1 cellular context compared by ENCODE assay signal in the genomic region with DNA sequence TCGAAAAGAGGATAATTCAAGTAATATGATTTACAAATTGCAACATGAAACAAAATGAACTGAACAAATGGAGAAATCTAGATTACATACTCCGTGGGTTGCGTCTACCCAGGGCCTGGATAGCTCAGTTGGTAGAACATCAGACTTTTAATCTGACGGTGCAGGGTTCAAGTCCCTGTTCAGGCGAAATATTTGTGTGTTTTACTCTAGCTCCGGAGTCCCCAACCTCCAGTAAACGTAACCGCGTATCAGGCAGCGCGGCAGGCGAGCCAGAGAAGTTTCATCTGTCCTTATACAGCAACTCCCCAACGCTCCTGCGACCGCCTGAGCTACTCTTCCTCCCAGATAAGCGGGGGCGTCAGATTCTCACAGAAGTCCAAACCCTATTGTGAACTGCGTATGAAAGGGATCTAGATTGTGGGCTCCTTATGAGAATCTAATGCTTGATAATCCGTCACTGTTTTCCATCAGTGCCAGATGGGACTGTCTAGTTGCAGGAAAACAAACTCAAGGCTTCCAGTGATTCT.
TF ChIP-seq lines count a peak whose summit lies in the region.

No MANE protein-coding gene starts in this region.

TF ChIP-seq in K562, 482 proteins besides CTCF, POLR2A, EP300 and RAD21 (continued from another document and continues in another):
- TF ChIP-seq, protein P1, sequence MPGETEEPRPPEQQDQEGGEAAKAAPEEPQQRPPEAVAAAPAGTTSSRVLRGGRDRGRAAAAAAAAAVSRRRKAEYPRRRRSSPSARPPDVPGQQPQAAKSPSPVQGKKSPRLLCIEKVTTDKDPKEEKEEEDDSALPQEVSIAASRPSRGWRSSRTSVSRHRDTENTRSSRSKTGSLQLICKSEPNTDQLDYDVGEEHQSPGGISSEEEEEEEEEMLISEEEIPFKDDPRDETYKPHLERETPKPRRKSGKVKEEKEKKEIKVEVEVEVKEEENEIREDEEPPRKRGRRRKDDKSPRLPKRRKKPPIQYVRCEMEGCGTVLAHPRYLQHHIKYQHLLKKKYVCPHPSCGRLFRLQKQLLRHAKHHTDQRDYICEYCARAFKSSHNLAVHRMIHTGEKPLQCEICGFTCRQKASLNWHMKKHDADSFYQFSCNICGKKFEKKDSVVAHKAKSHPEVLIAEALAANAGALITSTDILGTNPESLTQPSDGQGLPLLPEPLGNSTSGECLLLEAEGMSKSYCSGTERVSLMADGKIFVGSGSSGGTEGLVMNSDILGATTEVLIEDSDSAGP (CRISPR knock-in tag; IDR thresholded peaks at IDR 0.05) = no peak
- TF ChIP-seq ZNF551 (CRISPR knock-in tag; IDR thresholded peaks at IDR 0.05) (no peak), MAFG (tag; conservative IDR thresholded peaks at IDR 0.05) (no peak), ZNF507 (tag; conservative IDR thresholded peaks at IDR 0.05) (no peak), NFYB (IDR thresholded peaks at IDR 0.05; ENCODE audit: extremely low read depth, insufficient read length) (no peak), CBFB (CRISPR knock-in tag; IDR thresholded peaks at IDR 0.05) (no peak), PHF21A (IDR thresholded peaks at IDR 0.05; ENCODE audit: borderline replicate concordance, low read depth) (peak; percentile 81; the same call in 1 of the 2 replicates), HOXB6 (CRISPR knock-in tag; IDR thresholded peaks at IDR 0.05; ENCODE audit: borderline replicate concordance) (no peak), SPI1 (IDR thresholded peaks at IDR 0.05; ENCODE audit: borderline replicate concordance, low read depth, low read length) (0 out of 2 replicates have a peak, but pooled peaks have one; percentile 37), MCM5 (IDR thresholded peaks at IDR 0.05; ENCODE audit: low read depth) (no peak), SP1 (CRISPR knock-in tag; IDR thresholded peaks at IDR 0.05) (peak; percentile 91), SMARCA5 (IDR thresholded peaks at IDR 0.05) (peak; percentile 30; the same call in 1 of the 2 replicates), E2F3 (CRISPR knock-in tag; IDR thresholded peaks at IDR 0.05) (no peak), ZNF79 (CRISPR knock-in tag; IDR thresholded peaks at IDR 0.05; ENCODE audit: low read depth) (no peak), POLR3A (IDR thresholded peaks at IDR 0.05; ENCODE audit: borderline replicate concordance, extremely low read depth, insufficient read depth, insufficient read length) (peak; percentile 99), IRF2 (CRISPR knock-in tag; IDR thresholded peaks at IDR 0.05) (no peak), CC2D1A (IDR thresholded peaks at IDR 0.05) (peak; percentile 73)
- TF ChIP-seq, protein P2, sequence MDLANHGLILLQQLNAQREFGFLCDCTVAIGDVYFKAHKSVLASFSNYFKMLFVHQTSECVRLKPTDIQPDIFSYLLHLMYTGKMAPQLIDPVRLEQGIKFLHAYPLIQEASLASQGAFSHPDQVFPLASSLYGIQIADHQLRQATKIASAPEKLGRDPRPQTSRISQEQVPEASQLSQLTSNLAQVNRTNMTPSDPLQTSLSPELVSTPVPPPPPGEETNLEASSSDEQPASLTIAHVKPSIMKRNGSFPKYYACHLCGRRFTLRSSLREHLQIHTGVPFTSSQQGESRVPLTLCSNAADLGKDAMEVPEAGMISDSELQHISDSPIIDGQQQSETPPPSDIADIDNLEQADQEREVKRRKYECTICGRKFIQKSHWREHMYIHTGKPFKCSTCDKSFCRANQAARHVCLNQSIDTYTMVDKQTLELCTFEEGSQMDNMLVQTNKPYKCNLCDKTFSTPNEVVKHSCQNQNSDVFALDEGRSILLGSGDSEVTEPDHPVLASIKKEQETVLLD (IDR thresholded peaks at IDR 0.05) = peak; percentile 80
- TF ChIP-seq, protein P3, sequence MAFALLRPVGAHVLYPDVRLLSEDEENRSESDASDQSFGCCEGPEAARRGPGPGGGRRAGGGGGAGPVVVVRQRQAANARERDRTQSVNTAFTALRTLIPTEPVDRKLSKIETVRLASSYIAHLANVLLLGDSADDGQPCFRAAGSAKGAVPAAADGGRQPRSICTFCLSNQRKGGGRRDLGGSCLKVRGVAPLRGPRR (CRISPR knock-in tag; IDR thresholded peaks at IDR 0.05) = no peak
- TF ChIP-seq, protein P4, sequence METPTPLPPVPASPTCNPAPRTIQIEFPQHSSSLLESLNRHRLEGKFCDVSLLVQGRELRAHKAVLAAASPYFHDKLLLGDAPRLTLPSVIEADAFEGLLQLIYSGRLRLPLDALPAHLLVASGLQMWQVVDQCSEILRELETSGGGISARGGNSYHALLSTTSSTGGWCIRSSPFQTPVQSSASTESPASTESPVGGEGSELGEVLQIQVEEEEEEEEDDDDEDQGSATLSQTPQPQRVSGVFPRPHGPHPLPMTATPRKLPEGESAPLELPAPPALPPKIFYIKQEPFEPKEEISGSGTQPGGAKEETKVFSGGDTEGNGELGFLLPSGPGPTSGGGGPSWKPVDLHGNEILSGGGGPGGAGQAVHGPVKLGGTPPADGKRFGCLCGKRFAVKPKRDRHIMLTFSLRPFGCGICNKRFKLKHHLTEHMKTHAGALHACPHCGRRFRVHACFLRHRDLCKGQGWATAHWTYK (CRISPR knock-in tag; IDR thresholded peaks at IDR 0.05) = no peak
- TF ChIP-seq, protein P5, sequence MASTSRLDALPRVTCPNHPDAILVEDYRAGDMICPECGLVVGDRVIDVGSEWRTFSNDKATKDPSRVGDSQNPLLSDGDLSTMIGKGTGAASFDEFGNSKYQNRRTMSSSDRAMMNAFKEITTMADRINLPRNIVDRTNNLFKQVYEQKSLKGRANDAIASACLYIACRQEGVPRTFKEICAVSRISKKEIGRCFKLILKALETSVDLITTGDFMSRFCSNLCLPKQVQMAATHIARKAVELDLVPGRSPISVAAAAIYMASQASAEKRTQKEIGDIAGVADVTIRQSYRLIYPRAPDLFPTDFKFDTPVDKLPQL (IDR thresholded peaks at IDR 0.05; ENCODE audit: extremely low read depth, insufficient read length) = no peak
- TF ChIP-seq, protein P6, sequence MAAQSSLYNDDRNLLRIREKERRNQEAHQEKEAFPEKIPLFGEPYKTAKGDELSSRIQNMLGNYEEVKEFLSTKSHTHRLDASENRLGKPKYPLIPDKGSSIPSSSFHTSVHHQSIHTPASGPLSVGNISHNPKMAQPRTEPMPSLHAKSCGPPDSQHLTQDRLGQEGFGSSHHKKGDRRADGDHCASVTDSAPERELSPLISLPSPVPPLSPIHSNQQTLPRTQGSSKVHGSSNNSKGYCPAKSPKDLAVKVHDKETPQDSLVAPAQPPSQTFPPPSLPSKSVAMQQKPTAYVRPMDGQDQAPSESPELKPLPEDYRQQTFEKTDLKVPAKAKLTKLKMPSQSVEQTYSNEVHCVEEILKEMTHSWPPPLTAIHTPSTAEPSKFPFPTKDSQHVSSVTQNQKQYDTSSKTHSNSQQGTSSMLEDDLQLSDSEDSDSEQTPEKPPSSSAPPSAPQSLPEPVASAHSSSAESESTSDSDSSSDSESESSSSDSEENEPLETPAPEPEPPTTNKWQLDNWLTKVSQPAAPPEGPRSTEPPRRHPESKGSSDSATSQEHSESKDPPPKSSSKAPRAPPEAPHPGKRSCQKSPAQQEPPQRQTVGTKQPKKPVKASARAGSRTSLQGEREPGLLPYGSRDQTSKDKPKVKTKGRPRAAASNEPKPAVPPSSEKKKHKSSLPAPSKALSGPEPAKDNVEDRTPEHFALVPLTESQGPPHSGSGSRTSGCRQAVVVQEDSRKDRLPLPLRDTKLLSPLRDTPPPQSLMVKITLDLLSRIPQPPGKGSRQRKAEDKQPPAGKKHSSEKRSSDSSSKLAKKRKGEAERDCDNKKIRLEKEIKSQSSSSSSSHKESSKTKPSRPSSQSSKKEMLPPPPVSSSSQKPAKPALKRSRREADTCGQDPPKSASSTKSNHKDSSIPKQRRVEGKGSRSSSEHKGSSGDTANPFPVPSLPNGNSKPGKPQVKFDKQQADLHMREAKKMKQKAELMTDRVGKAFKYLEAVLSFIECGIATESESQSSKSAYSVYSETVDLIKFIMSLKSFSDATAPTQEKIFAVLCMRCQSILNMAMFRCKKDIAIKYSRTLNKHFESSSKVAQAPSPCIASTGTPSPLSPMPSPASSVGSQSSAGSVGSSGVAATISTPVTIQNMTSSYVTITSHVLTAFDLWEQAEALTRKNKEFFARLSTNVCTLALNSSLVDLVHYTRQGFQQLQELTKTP (IDR thresholded peaks at IDR 0.05; ENCODE audit: low read depth in 1 of 2, partially characterized antibody in 2 of 2) = peak; percentile 55 to 88
- TF ChIP-seq, protein P7, sequence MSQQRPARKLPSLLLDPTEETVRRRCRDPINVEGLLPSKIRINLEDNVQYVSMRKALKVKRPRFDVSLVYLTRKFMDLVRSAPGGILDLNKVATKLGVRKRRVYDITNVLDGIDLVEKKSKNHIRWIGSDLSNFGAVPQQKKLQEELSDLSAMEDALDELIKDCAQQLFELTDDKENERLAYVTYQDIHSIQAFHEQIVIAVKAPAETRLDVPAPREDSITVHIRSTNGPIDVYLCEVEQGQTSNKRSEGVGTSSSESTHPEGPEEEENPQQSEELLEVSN (IDR thresholded peaks at IDR 0.05; ENCODE audit: borderline replicate concordance in 1 of 2, extremely low read depth in 1 of 2, insufficient read depth in 1 of 2, insufficient read length in 1 of 2, low read depth in 1 of 2, low read length in 1 of 2, poor library complexity in 1 of 2, severe bottlenecking in 1 of 2) = peak in 1 of 2 experiments; percentile 13
- TF ChIP-seq, protein P8, sequence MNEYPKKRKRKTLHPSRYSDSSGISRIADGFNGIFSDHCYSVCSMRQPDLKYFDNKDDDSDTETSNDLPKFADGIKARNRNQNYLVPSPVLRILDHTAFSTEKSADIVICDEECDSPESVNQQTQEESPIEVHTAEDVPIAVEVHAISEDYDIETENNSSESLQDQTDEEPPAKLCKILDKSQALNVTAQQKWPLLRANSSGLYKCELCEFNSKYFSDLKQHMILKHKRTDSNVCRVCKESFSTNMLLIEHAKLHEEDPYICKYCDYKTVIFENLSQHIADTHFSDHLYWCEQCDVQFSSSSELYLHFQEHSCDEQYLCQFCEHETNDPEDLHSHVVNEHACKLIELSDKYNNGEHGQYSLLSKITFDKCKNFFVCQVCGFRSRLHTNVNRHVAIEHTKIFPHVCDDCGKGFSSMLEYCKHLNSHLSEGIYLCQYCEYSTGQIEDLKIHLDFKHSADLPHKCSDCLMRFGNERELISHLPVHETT (CRISPR knock-in tag; conservative IDR thresholded peaks at IDR 0.05 in 1 of 2, IDR thresholded peaks at IDR 0.05 in 1 of 2) = 0 out of 4 replicates have a peak, but pooled peaks of 1 of the 2 experiments have one; percentile 40
- TF ChIP-seq, protein P9, sequence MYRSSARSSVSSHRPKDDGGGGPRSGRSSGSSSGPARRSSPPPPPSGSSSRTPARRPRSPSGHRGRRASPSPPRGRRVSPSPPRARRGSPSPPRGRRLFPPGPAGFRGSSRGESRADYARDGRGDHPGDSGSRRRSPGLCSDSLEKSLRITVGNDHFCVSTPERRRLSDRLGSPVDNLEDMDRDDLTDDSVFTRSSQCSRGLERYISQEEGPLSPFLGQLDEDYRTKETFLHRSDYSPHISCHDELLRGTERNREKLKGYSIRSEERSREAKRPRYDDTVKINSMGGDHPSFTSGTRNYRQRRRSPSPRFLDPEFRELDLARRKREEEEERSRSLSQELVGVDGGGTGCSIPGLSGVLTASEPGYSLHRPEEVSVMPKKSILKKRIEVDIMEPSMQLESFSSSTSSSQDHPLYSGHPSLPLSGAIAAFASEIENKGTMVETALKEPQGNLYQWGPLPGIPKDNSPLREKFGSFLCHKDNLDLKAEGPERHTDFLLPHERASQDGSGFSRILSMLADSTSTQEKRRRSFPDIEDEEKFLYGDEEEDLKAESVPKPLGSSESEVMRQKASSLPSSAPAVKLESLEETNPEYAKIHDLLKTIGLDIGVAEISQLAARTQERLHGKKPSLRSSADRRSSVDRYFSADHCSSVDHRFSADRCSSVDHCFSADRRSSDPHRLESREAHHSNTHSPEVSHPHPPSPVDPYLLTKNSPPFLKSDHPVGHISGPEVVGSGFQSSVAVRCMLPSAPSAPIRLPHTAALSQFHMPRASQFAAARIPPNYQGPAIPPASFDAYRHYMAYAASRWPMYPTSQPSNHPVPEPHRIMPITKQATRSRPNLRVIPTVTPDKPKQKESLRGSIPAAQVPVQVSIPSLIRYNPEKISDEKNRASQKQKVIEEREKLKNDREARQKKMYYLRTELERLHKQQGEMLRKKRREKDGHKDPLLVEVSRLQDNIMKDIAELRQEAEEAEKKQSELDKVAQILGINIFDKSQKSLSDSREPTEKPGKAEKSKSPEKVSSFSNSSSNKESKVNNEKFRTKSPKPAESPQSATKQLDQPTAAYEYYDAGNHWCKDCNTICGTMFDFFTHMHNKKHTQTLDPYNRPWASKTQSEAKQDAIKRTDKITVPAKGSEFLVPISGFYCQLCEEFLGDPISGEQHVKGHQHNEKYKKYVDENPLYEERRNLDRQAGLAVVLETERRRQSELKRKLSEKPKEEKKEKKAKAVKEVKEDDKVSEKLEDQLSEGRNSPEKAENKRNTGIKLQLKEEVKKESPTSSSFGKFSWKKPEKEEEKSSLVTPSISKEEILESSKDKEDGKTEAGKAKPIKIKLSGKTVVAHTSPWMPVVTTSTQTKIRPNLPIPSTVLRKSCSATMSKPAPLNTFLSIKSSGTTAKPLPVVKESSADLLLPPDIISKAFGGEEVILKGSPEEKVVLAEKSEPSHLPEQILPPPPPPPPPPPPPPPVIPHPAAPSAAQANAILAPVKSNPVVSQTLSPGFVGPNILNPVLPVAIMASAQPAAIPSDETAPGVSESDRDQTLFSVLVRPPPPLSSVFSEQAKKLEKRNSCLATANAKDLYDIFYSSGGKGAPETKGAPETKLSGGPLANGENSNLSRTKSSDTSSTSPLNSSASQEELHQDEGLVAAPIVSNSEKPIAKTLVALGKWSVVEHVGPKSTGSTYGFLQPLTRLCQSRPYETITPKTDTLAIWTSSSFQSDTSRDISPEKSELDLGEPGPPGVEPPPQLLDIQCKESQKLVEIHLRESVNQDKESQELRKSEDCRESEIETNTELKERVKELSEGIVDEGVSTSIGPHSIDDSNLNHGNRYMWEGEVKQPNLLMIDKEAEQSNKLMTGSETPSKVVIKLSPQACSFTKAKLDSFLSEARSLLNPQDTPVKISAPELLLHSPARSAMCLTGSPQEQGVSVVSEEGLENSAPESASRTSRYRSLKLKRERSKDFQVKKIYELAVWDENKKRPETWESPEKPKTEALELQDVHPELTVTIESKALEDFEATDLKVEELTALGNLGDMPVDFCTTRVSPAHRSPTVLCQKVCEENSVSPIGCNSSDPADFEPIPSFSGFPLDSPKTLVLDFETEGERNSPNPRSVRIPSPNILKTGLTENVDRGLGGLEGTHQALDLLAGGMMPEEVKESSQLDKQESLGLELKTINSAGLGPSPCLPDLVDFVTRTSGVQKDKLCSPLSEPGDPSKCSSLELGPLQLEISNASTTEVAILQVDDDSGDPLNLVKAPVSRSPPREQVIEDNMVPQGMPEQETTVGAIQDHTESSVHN (IDR thresholded peaks at IDR 0.05; ENCODE audit: borderline replicate concordance in 1 of 2, low read depth in 1 of 2) = peak in 1 of 2 experiments; percentile 3; a peak in 1 of 4 replicates
- TF ChIP-seq, protein P10, sequence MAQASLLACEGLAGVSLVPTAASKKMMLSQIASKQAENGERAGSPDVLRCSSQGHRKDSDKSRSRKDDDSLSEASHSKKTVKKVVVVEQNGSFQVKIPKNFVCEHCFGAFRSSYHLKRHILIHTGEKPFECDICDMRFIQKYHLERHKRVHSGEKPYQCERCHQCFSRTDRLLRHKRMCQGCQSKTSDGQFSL (CRISPR knock-in tag; IDR thresholded peaks at IDR 0.05) = no peak
- TF ChIP-seq, protein P10 (tag; IDR thresholded peaks at IDR 0.05) = no peak
- TF ChIP-seq, protein P11, sequence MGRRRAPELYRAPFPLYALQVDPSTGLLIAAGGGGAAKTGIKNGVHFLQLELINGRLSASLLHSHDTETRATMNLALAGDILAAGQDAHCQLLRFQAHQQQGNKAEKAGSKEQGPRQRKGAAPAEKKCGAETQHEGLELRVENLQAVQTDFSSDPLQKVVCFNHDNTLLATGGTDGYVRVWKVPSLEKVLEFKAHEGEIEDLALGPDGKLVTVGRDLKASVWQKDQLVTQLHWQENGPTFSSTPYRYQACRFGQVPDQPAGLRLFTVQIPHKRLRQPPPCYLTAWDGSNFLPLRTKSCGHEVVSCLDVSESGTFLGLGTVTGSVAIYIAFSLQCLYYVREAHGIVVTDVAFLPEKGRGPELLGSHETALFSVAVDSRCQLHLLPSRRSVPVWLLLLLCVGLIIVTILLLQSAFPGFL (CRISPR knock-in tag; IDR thresholded peaks at IDR 0.05) = peak; percentile 96; the same call in 1 of the 2 replicates
